8 cellular contexts compared by ENCODE assay signal in the genomic region with DNA sequence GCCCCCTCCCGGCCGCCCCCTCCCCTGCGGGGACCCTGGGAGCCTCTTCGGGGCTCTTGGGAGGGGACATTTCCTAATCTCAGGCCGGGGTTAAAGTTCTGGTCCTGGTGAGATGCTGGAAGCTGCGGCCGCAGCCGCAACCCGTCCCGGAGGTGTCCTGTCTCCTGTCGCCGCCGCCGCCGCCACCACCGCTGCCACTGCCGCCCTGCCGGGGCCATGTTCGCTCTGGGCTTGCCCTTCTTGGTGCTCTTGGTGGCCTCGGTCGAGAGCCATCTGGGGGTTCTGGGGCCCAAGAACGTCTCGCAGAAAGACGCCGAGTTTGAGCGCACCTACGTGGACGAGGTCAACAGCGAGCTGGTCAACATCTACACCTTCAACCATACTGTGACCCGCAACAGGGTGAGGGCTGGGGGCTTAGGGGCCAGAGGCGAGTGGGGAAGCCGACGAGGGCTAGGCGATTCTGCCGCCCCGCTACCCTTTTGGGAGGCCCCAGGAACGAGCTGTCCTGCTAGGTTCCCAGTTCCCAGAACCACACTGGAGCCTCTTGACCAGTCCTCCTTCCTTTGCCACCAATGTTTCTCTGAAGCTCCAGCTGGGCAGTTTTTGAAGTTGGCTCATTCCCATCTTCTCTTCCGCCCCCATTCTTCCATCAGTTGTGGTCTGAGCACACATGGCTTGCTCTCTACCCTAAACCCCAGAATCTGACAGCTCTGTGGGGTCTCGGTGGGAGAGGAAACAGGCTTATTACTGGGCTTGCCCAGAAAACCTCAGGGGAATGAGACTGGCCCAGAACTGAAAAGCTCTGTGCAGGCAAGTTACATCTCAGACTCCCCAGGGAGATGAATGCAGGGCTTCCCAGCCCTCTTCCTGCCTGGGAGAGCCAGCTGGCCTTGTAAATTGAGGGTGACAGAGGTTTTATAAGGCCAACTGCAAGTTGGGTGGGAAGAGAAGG. TPM values are rescaled to one million over a fixed set of nuclear protein-coding genes. Genes with fewer than 3 reads are reported as not detected.
DNase-seq lines count a peak whose midpoint lies in the region; ATAC-seq and TF ChIP-seq lines count a peak whose summit lies in the region.

No MANE protein-coding gene starts in this region.

- no peak overlapping the region for H2BK5ac ChIP-seq in H9 (ENCODE audit: insufficient read length, low read length)

- peak overlapping the region; percentile 85 for H3K14ac ChIP-seq in H9 (ENCODE audit: insufficient read depth, low read length)

- peaks cover 6% of the 10 kb centered on the region; the same call in 1 of the 2 replicates for H3K4me1 ChIP-seq in H9 (ENCODE audit: insufficient read depth, low read length)
- H3K4me1 ChIP-seq in fibroblast of lung (ENCODE audit: control insufficient read depth, extremely low read depth, insufficient read depth, low read length), result peaks cover 9% of the 10 kb centered on the region
- H3K4me1 ChIP-seq in neural progenitor cell, result peaks cover 11% of the 10 kb centered on the region
- H3K4me1 ChIP-seq in urinary bladder (ENCODE audit: insufficient read depth), result no peaks in the 10 kb centered on the region

- peak overlapping the region in 2 of 3 experiments; percentile 84 to 91; a peak in 3 of 7 replicates for H3K27ac Mint-ChIP-seq in H9
- peak overlapping the region; percentile 84 for H3K27ac Mint-ChIP-seq in neural progenitor cell

- H3K4me3 Mint-ChIP-seq in H9, result peak overlapping the region; percentile 90 to 97
- H3K4me3 Mint-ChIP-seq in neural progenitor cell, result peak overlapping the region; percentile 98

- no peak for TF ChIP-seq CTCF in GM06990 (IDR thresholded peaks at IDR 0.05; ENCODE audit: insufficient read depth, low read length, poor library complexity, severe bottlenecking)
- no peak for TF ChIP-seq CTCF in H9 (conservative IDR thresholded peaks at IDR 0.05)
- TF ChIP-seq CTCF in fibroblast of lung (conservative IDR thresholded peaks at IDR 0.05 in 1 of 2, IDR thresholded peaks at IDR 0.05 in 1 of 2; ENCODE audit: low read depth in 1 of 2, low read length in 2 of 2), result peak in 1 of 2 donors; percentile 0
- no peak for TF ChIP-seq CTCF in neural progenitor cell (IDR thresholded peaks at IDR 0.05)

- H2BK15ac ChIP-seq in H9 (ENCODE audit: low read depth, low read length), result no peak overlapping the region

- no peak overlapping the region for H3K4ac ChIP-seq in H9 (ENCODE audit: low read depth, low read length)

- no peak overlapping the region for H4K91ac ChIP-seq in H9 (ENCODE audit: insufficient read length, low read depth, low read length)

- H3K9me3 Mint-ChIP-seq in H9 (no peaks in the 10 kb centered on the region), neural progenitor cell (no peaks in the 10 kb centered on the region)

- H3K9ac ChIP-seq in H9 (ENCODE audit: extremely low read depth, insufficient read length, low read length) (peak overlapping the region; percentile 64), fibroblast of lung (ENCODE audit: insufficient read depth, low read length) (peak overlapping the region; percentile 81), neural progenitor cell (peak overlapping the region; percentile 56)

- H2AFZ ChIP-seq in H9 (ENCODE audit: low read length) (no peak overlapping the region), fibroblast of lung (ENCODE audit: low read length) (peak overlapping the region; percentile 33), neural progenitor cell (replicated peaks) (peak overlapping the region; percentile 51)

- no peak overlapping the region for H3T11ph ChIP-seq in H9 (ENCODE audit: low read length)

- peaks cover 14% of the 10 kb centered on the region for H3K23me2 ChIP-seq in H9 (ENCODE audit: insufficient read length, low read depth, low read length, poor library complexity, severe bottlenecking)

- peak overlapping the region; percentile 85 for H3K4me3 ChIP-seq in GM06990 (replicated peaks; ENCODE audit: low read depth, low read length)
- peak overlapping the region; percentile 65 to 83 (median 72) for H3K4me3 ChIP-seq in fibroblast of lung (replicated peaks in 1 of 4; ENCODE audit: control extremely low read depth in 1 of 4, insufficient read depth in 1 of 4, low read depth in 3 of 4, low read length in 4 of 4)
- H3K4me3 ChIP-seq in neural progenitor cell, result peak overlapping the region; percentile 80
- H3K4me3 ChIP-seq in urinary bladder (ENCODE audit: low read depth, low read length), result peak overlapping the region; percentile 90

- H2BK120ac ChIP-seq in H9 (ENCODE audit: low read depth, low read length, poor library complexity, severe bottlenecking), result no peak overlapping the region

- no peaks in the 10 kb centered on the region for H3K79me1 ChIP-seq in H9 (ENCODE audit: insufficient read depth, low read depth, low read length, poor library complexity, severe bottlenecking)

- no peak overlapping the region for H2BK20ac ChIP-seq in H9 (ENCODE audit: low read depth, low read length, poor library complexity, severe bottlenecking)

- no peak overlapping the region for H2BK12ac ChIP-seq in H9 (ENCODE audit: insufficient read length, low read depth, low read length)

- peaks cover 21 to 28% of the 10 kb centered on the region in 2 experiments for H3K4me1 Mint-ChIP-seq in H9
- peaks cover 26% of the 10 kb centered on the region for H3K4me1 Mint-ChIP-seq in neural progenitor cell

- no peak overlapping the region for H3K56ac ChIP-seq in H9 (ENCODE audit: insufficient read length, low read depth, low read length)

- no peak for ATAC-seq in GM18858 (IDR thresholded peaks at IDR 0.05; ENCODE audit: unreplicated experiment)

- WGBS in H9 (ENCODE audit: extremely low coverage, insufficient read length, low lambda C conversion rate), result no CpG with 5 or more reads among the region's 39 CpGs
- under 1% methylated on average over 39 of the region's 39 CpGs for WGBS in urinary bladder

- H3K36me3 ChIP-seq in GM06990 (ENCODE audit: control insufficient read depth, insufficient read depth, low read length) (peaks cover 6% of the 10 kb centered on the region), fibroblast of lung (ENCODE audit: control insufficient read depth, insufficient read depth, low read length) (peaks cover 5% of the 10 kb centered on the region), neural progenitor cell (no peaks in the 10 kb centered on the region), urinary bladder (ENCODE audit: insufficient read depth) (no peaks in the 10 kb centered on the region)

- H3K79me2 ChIP-seq in H9 (ENCODE audit: insufficient read depth, low read length) (no peaks in the 10 kb centered on the region), fibroblast of lung (ENCODE audit: control insufficient read depth, insufficient read depth, low read length) (no peaks in the 10 kb centered on the region), neural progenitor cell (ENCODE audit: low read depth) (peaks cover 4% of the 10 kb centered on the region)

- H3K36me3 Mint-ChIP-seq in H9 (ENCODE audit: insufficient read depth in 1 of 3, low read depth in 3 of 3), result peaks cover 0 to 23% (median 13%) of the 10 kb centered on the region in 3 experiments; a peak in 4 of 7 replicates
- peaks cover 2% of the 10 kb centered on the region for H3K36me3 Mint-ChIP-seq in neural progenitor cell

- DNase-seq in GM06990 (ENCODE audit: extremely low read depth, insufficient read length) (peak; percentile 51), H9 (peak; percentile 29), NCI-H1105 (lab: John Stamatoyannopoulos, UW) (peak; percentile 29), fibroblast of lung (ENCODE audit: low read depth in 2 of 2) (peak; percentile 35 to 45), neural progenitor cell (ENCODE audit: low spot score) (peak; percentile 34)
- DNase-seq in activated T-cell treated with anti-CD3 and anti-CD28 coated beads, Interleukin-2, amount 50 U/mL, for 1 hour, result peak; percentile 64

- no peak overlapping the region for H4K8ac ChIP-seq in H9 (replicated peaks; ENCODE audit: insufficient read length, low read depth, low read length)

- H4K5ac ChIP-seq in H9 (ENCODE audit: insufficient read length, low read depth, low read length), result no peak overlapping the region

- H3K27ac ChIP-seq in H9 (ENCODE audit: insufficient read length, low read depth, low read length) (no peak overlapping the region), fibroblast of lung (ENCODE audit: insufficient read depth, low read length) (peak overlapping the region; percentile 85), neural progenitor cell (peak overlapping the region; percentile 82), urinary bladder (ENCODE audit: low read depth) (peak overlapping the region; percentile 79)

- peak overlapping the region; percentile 37 for H3K18ac ChIP-seq in H9 (ENCODE audit: insufficient read length, low read depth, low read length)

- H3K4me2 ChIP-seq in H9 (ENCODE audit: insufficient read depth, insufficient read length, low read length) (peak overlapping the region; percentile 95), fibroblast of lung (ENCODE audit: extremely low read depth, insufficient read depth, low read length) (peak overlapping the region; percentile 79), neural progenitor cell (peak overlapping the region; percentile 86)

- H4K20me1 ChIP-seq in H9 (ENCODE audit: control insufficient read depth, insufficient read depth, insufficient read length) (no peaks in the 10 kb centered on the region), fibroblast of lung (ENCODE audit: control insufficient read depth, extremely low read depth, insufficient read depth, low read length) (no peaks in the 10 kb centered on the region), neural progenitor cell (ENCODE audit: low read depth) (no peaks in the 10 kb centered on the region)

- H3F3A ChIP-seq in neural progenitor cell (ENCODE audit: low read depth), result peaks cover 30% of the 10 kb centered on the region

- no peaks in the 10 kb centered on the region for H3K27me3 ChIP-seq in GM06990 (replicated peaks; ENCODE audit: control insufficient read depth, insufficient read depth, low read length)
- no peaks in the 10 kb centered on the region for H3K27me3 ChIP-seq in H9 (ENCODE audit: insufficient read depth, low read length)
- H3K27me3 ChIP-seq in fibroblast of lung (ENCODE audit: control insufficient read depth, insufficient read depth, low read length), result no peaks in the 10 kb centered on the region
- H3K27me3 ChIP-seq in neural progenitor cell, result no peaks in the 10 kb centered on the region

- peaks cover 4% of the 10 kb centered on the region; the same call in 1 of the 2 replicates for H3K27me3 Mint-ChIP-seq in H9 (ENCODE audit: low read depth)
- peaks cover 5% of the 10 kb centered on the region for H3K27me3 Mint-ChIP-seq in neural progenitor cell (ENCODE audit: insufficient read depth, low read depth)

- H3K23ac ChIP-seq in H9 (ENCODE audit: insufficient read length, low read depth, low read length), result no peak overlapping the region

- H3K9me3 ChIP-seq in H9 (ENCODE audit: control insufficient read depth, low read depth, low read length) (no peaks in the 10 kb centered on the region), fibroblast of lung (ENCODE audit: control insufficient read depth, insufficient read depth, low read depth, low read length) (no peaks in the 10 kb centered on the region), neural progenitor cell (ENCODE audit: low read depth) (no peaks in the 10 kb centered on the region)

- no peak overlapping the region for H2AK5ac ChIP-seq in H9 (ENCODE audit: insufficient read length, low read length)

RNA-seq across cellular contexts. Expression of a gene that starts 0.8 kb away (rescaled TPM):
- total RNA-seq in H9 (2021) (18.3 and 20.9 TPM in 2 replicates), fibroblast of lung (10.3 and 23.5 TPM in 2 replicates), neural progenitor cell (ENCODE audit: low replicate concordance) (13.3 and 20.5 TPM in 2 replicates), urinary bladder (19.6 TPM)
- polyA plus RNA-seq in fibroblast of lung (24.3 and 27.2 TPM in 2 replicates), urinary bladder (31.6 TPM)
- 32.9 and 42.1 TPM in 2 replicates for polyA plus RNA-seq in fibroblast of lung (2012)
- 219 and 284 TPM in 2 replicates for polyA minus RNA-seq in fibroblast of lung (ENCODE audit: low replicate concordance)

RNA-seq across cellular contexts. Expression of a gene that starts 19.8 kb away (rescaled TPM):
- total RNA-seq in H9 (2021), result 176 and 188 TPM in 2 replicates
- total RNA-seq in fibroblast of lung, result 608 and 824 TPM in 2 replicates
- polyA plus RNA-seq in fibroblast of lung, result 1,148 and 4,435 TPM in 2 replicates
- polyA plus RNA-seq in fibroblast of lung (2012), result 941 and 3,722 TPM in 2 replicates
- 269 and 1,364 TPM in 2 replicates for polyA minus RNA-seq in fibroblast of lung (ENCODE audit: low replicate concordance)
- total RNA-seq in neural progenitor cell (ENCODE audit: low replicate concordance), result 24.5 and 34.0 TPM in 2 replicates
- 2,727 TPM for total RNA-seq in urinary bladder
- 17,163 TPM for polyA plus RNA-seq in urinary bladder

RNA-seq across cellular contexts. Expression of a gene that starts 35.2 kb away (rescaled TPM):
- 158 and 161 TPM in 2 replicates for total RNA-seq in H9 (2021)
- 110 and 112 TPM in 2 replicates for total RNA-seq in fibroblast of lung
- polyA plus RNA-seq in fibroblast of lung, result 56.2 and 70.8 TPM in 2 replicates
- polyA plus RNA-seq in fibroblast of lung (2012), result 48.6 and 52.1 TPM in 2 replicates
- 118 and 133 TPM in 2 replicates for polyA minus RNA-seq in fibroblast of lung (ENCODE audit: low replicate concordance)
- total RNA-seq in neural progenitor cell (ENCODE audit: low replicate concordance), result 161 and 203 TPM in 2 replicates
- total RNA-seq in urinary bladder, result 115 TPM
- polyA plus RNA-seq in urinary bladder, result 23.9 TPM

RNA-seq across cellular contexts. Expression of a gene that starts 52.5 kb away (rescaled TPM):
- total RNA-seq in H9 (2021) (50.7 and 53.9 TPM in 2 replicates), fibroblast of lung (26.5 and 38.3 TPM in 2 replicates), neural progenitor cell (ENCODE audit: low replicate concordance) (14.2 and 36.6 TPM in 2 replicates), urinary bladder (23.7 TPM)
- polyA plus RNA-seq in fibroblast of lung (26.8 and 28.2 TPM in 2 replicates), urinary bladder (45.6 TPM)
- 33.6 and 41.3 TPM in 2 replicates for polyA plus RNA-seq in fibroblast of lung (2012)
- polyA minus RNA-seq in fibroblast of lung (ENCODE audit: low replicate concordance), result 70.5 and 77.2 TPM in 2 replicates

RNA-seq across cellular contexts. Expression of a gene that starts 53.1 kb away (rescaled TPM):
- total RNA-seq in H9 (2021) (25.4 and 26.0 TPM in 2 replicates), fibroblast of lung (11.3 and 13.4 TPM in 2 replicates), neural progenitor cell (ENCODE audit: low replicate concordance) (20.9 and 43.6 TPM in 2 replicates), urinary bladder (15.2 TPM)
- polyA plus RNA-seq in fibroblast of lung (12.1 and 12.9 TPM in 2 replicates), urinary bladder (14.5 TPM)
- polyA plus RNA-seq in fibroblast of lung (2012), result 10.2 and 10.3 TPM in 2 replicates
- 56.7 and 83.1 TPM in 2 replicates for polyA minus RNA-seq in fibroblast of lung (ENCODE audit: low replicate concordance)
